In genomic region chrX:22800360-22800759, GRCh38 we compare ENCODE assay signal across 7 cellular contexts.
DNase-seq lines count a peak whose midpoint lies in the region; TF ChIP-seq lines count a peak whose summit lies in the region.

No MANE protein-coding gene starts in this region.

- TF ChIP-seq CTCF in RWPE1 (conservative IDR thresholded peaks at IDR 0.05; ENCODE audit: low read depth) (no peak), fibroblast of pulmonary artery (IDR thresholded peaks at IDR 0.05; ENCODE audit: low read length, missing control alignments) (no peak), ascending aorta (IDR thresholded peaks at IDR 0.05) (no peak)

- DNase-seq in HCEC 1CT (peak; percentile 86), RWPE1 (ENCODE audit: low spot score) (peak; percentile 25), fibroblast of pulmonary artery (ENCODE audit: low read depth) (peak; percentile 93), stromal cell of bone marrow (ENCODE audit: low read depth) (peak; percentile 88), NCI-H1417 treated with DMSO at 0.1 percent for 48 hours (lab: John Stamatoyannopoulos, UW) (no peak), ascending aorta (ENCODE audit: low spot score in 2 of 2) (no peak)
- no peak for DNase-seq in stimulated activated CD4-positive, alpha-beta T cell treated with anti-CD3 and anti-CD28 coated beads, Interleukin-2, amount 100 ng/mL, for 48 hours

- POLR2A ChIA-PET in RWPE1 (lab: Yijun Ruan, JAX; ENCODE audit: low non-redundant PET), result no interaction called here

- no peaks in the 10 kb centered on the region for H3K27me3 ChIP-seq in ascending aorta

- H3K27ac ChIP-seq in RWPE1 (no peak overlapping the region), ascending aorta (no peak overlapping the region)

- no peaks in the 10 kb centered on the region for H3K9me3 ChIP-seq in ascending aorta

- CTCF ChIA-PET in RWPE1 (lab: Yijun Ruan, JAX), result no interaction called here

- H3K4me1 ChIP-seq in ascending aorta, result no peaks in the 10 kb centered on the region

- no peaks in the 10 kb centered on the region for H3K36me3 ChIP-seq in ascending aorta

- intact Hi-C loops in ascending aorta (cut with DNase I), result no loop called here

- no peak overlapping the region for H3K4me3 ChIP-seq in fibroblast of pulmonary artery (replicated peaks; ENCODE audit: low read depth, low read length)
- H3K4me3 ChIP-seq in ascending aorta, result no peak overlapping the region

Comparison
In these comparisons a context has a peak if more than half of its experiments do, and no peak if none do; other contexts are left out.
1. DNase-seq: peak in HCEC 1CT (single experiment), RWPE1 (single experiment), fibroblast of pulmonary artery (single experiment) and stromal cell of bone marrow (single experiment); none in NCI-H1417 treated with DMSO at 0.1 percent for 48 hours (single experiment), ascending aorta (0 of 2) and stimulated activated CD4-positive, alpha-beta T cell treated with anti-CD3 and anti-CD28 coated beads, Interleukin-2, amount 100 ng/mL, for 48 hours (0 of 2).